ENCODE assay signal across 12 cellular contexts in the genomic region with DNA sequence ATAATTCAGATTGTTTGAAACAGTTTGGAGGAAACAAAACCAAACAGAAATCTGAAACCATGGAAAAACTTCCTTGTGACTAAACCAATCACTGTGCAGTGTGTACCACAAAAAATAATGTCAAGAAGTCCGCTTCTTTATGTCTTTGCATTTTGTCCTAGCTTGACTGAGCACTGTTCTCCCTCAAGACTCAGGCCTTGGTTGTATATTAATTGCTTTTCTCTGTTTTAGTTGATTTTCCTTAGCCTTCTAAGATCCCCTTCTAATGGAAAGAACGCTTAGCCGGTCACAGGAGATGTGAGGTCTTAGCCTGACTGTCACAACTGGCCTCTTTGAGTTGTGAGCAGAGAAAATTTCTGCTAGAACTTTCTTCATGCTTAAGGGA. TPM values are rescaled to one million over a fixed set of nuclear protein-coding genes. Genes with fewer than 3 reads are reported as not detected.
DNase-seq lines count a peak whose midpoint lies in the region; ATAC-seq and TF ChIP-seq lines count a peak whose summit lies in the region.
"Had no signal": no experiment of that assay in that cellular context is flagged by ENCODE, and none has a peak within 500 bp of the region (broad histone marks: within the 10 kb centered on the region; RNA-seq: fewer than 3 reads in every experiment).

No MANE protein-coding gene starts in this region.

- H3K9me3 Mint-ChIP-seq in activated naive CD8-positive, alpha-beta T cell treated with anti-CD3 and anti-CD28 coated beads, Interleukin-2, amount 50 U/mL, for 24 hours: peaks cover 24% of the 10 kb centered on the region

- no peak overlapping the region for H3K4me3 ChIP-seq in DOHH2 (ENCODE audit: low read length)
- H3K4me3 ChIP-seq: esophagus squamous epithelium had no signal

- H3K4me2 ChIP-seq in DOHH2 (ENCODE audit: low read length): 0 out of 2 replicates have a peak overlapping the region, but pooled peaks have one; percentile 10

- no peaks in the 10 kb centered on the region for H3K27me3 ChIP-seq in DOHH2 (ENCODE audit: control insufficient read depth, low read length)
- H3K27me3 ChIP-seq: esophagus squamous epithelium had no signal

- H3K9me2 ChIP-seq in DOHH2 (replicated peaks; ENCODE audit: control insufficient read depth, low read length): no peaks in the 10 kb centered on the region

- H3K4me3 Mint-ChIP-seq in activated naive CD8-positive, alpha-beta T cell treated with anti-CD3 and anti-CD28 coated beads, Interleukin-2, amount 50 U/mL, for 24 hours: no peak overlapping the region
- H3K4me3 Mint-ChIP-seq: activated CD4-positive, alpha-beta T cell treated with anti-CD3 and anti-CD28 coated beads, Interleukin-2, amount 10 ng/mL, durations not matched to agents 7 days and 5 days had no signal

- DNase-seq in activated naive CD8-positive, alpha-beta T cell treated with anti-CD3 and anti-CD28 coated beads, Interleukin-2, amount 50 U/mL, for 24 hours: no peak
- peak; percentile 62 for DNase-seq in renal cortical epithelial cell (ENCODE audit: low read depth)
- no peak for DNase-seq in activated gamma-delta T cell (lab: John Stamatoyannopoulos, UW)
- no peak for DNase-seq in GDM1 (lab: John Stamatoyannopoulos, UW)
- DNase-seq in head of caudate nucleus: no peak
- DNase-seq: activated CD4-positive, alpha-beta T cell treated with anti-CD3 and anti-CD28 coated beads, Interleukin-2, amount 10 ng/mL, durations not matched to agents 7 days and 5 days; esophagus squamous epithelium; NCI-H2029 treated with DMSO at 0.1 percent for 48 hours; NK-92 treated with Interleukin-12 subunit alpha and Interleukin-12 subunit beta, amount 100 ng/mL, for 24 hours; stimulated activated CD4-positive, alpha-beta T cell treated with anti-CD3 and anti-CD28 coated beads, Interleukin-4, amount 100 ng/mL, for 4 hours had no signal

- peaks cover 57% of the 10 kb centered on the region for H3K79me2 ChIP-seq in DOHH2 (ENCODE audit: control insufficient read depth, low read length)

- ATAC-seq in HG03175 (IDR thresholded peaks at IDR 0.05; ENCODE audit: unreplicated experiment): peak; percentile 41
- peak; percentile 63 for ATAC-seq in activated naive CD8-positive, alpha-beta T cell treated with anti-CD3 and anti-CD28 coated beads, Interleukin-2, amount 50 U/mL, for 24 hours

- no peaks in the 10 kb centered on the region for H4K20me1 ChIP-seq in DOHH2 (ENCODE audit: control insufficient read depth, insufficient read depth, low read depth, low read length)

- peaks cover 13% of the 10 kb centered on the region for H3K4me1 ChIP-seq in DOHH2 (ENCODE audit: control insufficient read depth, low read length)

- TF ChIP-seq CTCF in DOHH2 (IDR thresholded peaks at IDR 0.05; ENCODE audit: low read depth, low read length, poor library complexity, severe bottlenecking): no peak

- peaks cover 19% of the 10 kb centered on the region for H3K9me3 ChIP-seq in DOHH2 (ENCODE audit: control insufficient read depth, insufficient read depth, low read length)

- peaks cover 11% of the 10 kb centered on the region for H3K36me3 ChIP-seq in DOHH2 (ENCODE audit: control insufficient read depth, low read length)

- peaks cover 40% of the 10 kb centered on the region for H3K36me3 Mint-ChIP-seq in activated naive CD8-positive, alpha-beta T cell treated with anti-CD3 and anti-CD28 coated beads, Interleukin-2, amount 50 U/mL, for 24 hours (ENCODE audit: low read depth)

- no peak overlapping the region for H3K27ac ChIP-seq in DOHH2 (ENCODE audit: low read depth, low read length)

- H3K27ac Mint-ChIP-seq in activated naive CD8-positive, alpha-beta T cell treated with anti-CD3 and anti-CD28 coated beads, Interleukin-2, amount 50 U/mL, for 24 hours: peak overlapping the region; percentile 90
- H3K27ac Mint-ChIP-seq: activated CD4-positive, alpha-beta T cell treated with anti-CD3 and anti-CD28 coated beads, Interleukin-2, amount 10 ng/mL, durations not matched to agents 7 days and 5 days had no signal

- peaks cover 39% of the 10 kb centered on the region for H3K4me1 Mint-ChIP-seq in activated naive CD8-positive, alpha-beta T cell treated with anti-CD3 and anti-CD28 coated beads, Interleukin-2, amount 50 U/mL, for 24 hours

- intact Hi-C loops in head of caudate nucleus (cut with DNase I): no loop called here

- no peaks in the 10 kb centered on the region for H3K27me3 Mint-ChIP-seq in activated naive CD8-positive, alpha-beta T cell treated with anti-CD3 and anti-CD28 coated beads, Interleukin-2, amount 50 U/mL, for 24 hours
- H3K27me3 Mint-ChIP-seq: activated CD4-positive, alpha-beta T cell treated with anti-CD3 and anti-CD28 coated beads, Interleukin-2, amount 10 ng/mL, durations not matched to agents 7 days and 5 days had no signal

- 0 out of 2 replicates have a peak, but pooled peaks cover 3% of the 10 kb centered on the region for H3F3A ChIP-seq in DOHH2 (ENCODE audit: control insufficient read depth, insufficient read depth)

RNA-seq across cellular contexts. Expression of gene LCLAT1, which starts 56.6 kb away (rescaled TPM):
- 18.9 and 25.4 TPM in 2 replicates for total RNA-seq in renal cortical epithelial cell
